ENCODE assay signal across 1 cellular context in genomic region chr1:54886724-54887664, GRCh38.
TF ChIP-seq lines count a peak whose summit lies in the region.

Gene DHCR24, minus strand, starts transcription at chr1:54887195. Its CDS starts 76 bp downstream, at chr1:54887119.

TF ChIP-seq in K562, 482 proteins besides CTCF, POLR2A, EP300 and RAD21 (continued from another document and continues in another):
- peak; percentile 78; the same call in 1 of the 2 replicates for TF ChIP-seq CREB3L1 (IDR thresholded peaks at IDR 0.05; ENCODE audit: borderline replicate concordance, low read depth)
- peak; percentile 38; the same call in 1 of the 2 replicates for TF ChIP-seq GABPA (tag; conservative IDR thresholded peaks at IDR 0.05; ENCODE audit: low read depth)
- no peak for TF ChIP-seq ZFP1 (CRISPR knock-in tag; IDR thresholded peaks at IDR 0.05)
- peak in 1 of 2 experiments; percentile 78; a peak in 1 of 4 replicates for TF ChIP-seq HDAC1 (IDR thresholded peaks at IDR 0.05)
- TF ChIP-seq ZNF586 (CRISPR knock-in tag; conservative IDR thresholded peaks at IDR 0.05), result no peak
- peak; percentile 66 for TF ChIP-seq PHF20 (IDR thresholded peaks at IDR 0.05; ENCODE audit: partially characterized antibody)
- peak; percentile 79; the same call in 1 of the 2 replicates for TF ChIP-seq RB1 (IDR thresholded peaks at IDR 0.05; ENCODE audit: low read depth)
- TF ChIP-seq NONO (IDR thresholded peaks at IDR 0.05; ENCODE audit: low read depth in 2 of 2, low read length in 1 of 2), result peak in 1 of 2 experiments; percentile 74; a peak in 2 of 4 replicates
- peak; percentile 61 for TF ChIP-seq NEUROD1 (IDR thresholded peaks at IDR 0.05; ENCODE audit: borderline replicate concordance, low read depth, low read length, partially characterized antibody)
- TF ChIP-seq ATF3 (IDR thresholded peaks at IDR 0.05), result no peak
- no peak; the same call in 1 of the 2 replicates for TF ChIP-seq ATF3 (CRISPR knock-in tag; conservative IDR thresholded peaks at IDR 0.05)
- no peak for TF ChIP-seq RCOR1 (IDR thresholded peaks at IDR 0.05; ENCODE audit: borderline replicate concordance in 1 of 2, low read depth in 2 of 2, low read length in 2 of 2)
- no peak for TF ChIP-seq KLF10 (CRISPR knock-in tag; IDR thresholded peaks at IDR 0.05)
- TF ChIP-seq STAT6 (CRISPR knock-in tag; IDR thresholded peaks at IDR 0.05), result no peak
- no peak for TF ChIP-seq HNRNPUL1 (IDR thresholded peaks at IDR 0.05; ENCODE audit: low read length)
- TF ChIP-seq MEF2D (tag; conservative IDR thresholded peaks at IDR 0.05; ENCODE audit: low read depth), result no peak
- TF ChIP-seq ZKSCAN1 (IDR thresholded peaks at IDR 0.05; ENCODE audit: low read depth, low read length), result peak; percentile 70; the same call in 1 of the 2 replicates
- peak; percentile 91 for TF ChIP-seq ZBTB1 (CRISPR knock-in tag; IDR thresholded peaks at IDR 0.05; ENCODE audit: borderline replicate concordance, low read depth)
- TF ChIP-seq CBX3 (IDR thresholded peaks at IDR 0.05; ENCODE audit: borderline replicate concordance in 1 of 2, low read length in 2 of 2), result no peak
- TF ChIP-seq ZNF384 (IDR thresholded peaks at IDR 0.05; ENCODE audit: low read depth, low read length), result no peak
- no peak for TF ChIP-seq IRF1 (CRISPR knock-in tag; IDR thresholded peaks at IDR 0.05; ENCODE audit: borderline replicate concordance)
- TF ChIP-seq SLC30A9 (CRISPR knock-in tag; IDR thresholded peaks at IDR 0.05), result no peak
- no peak for TF ChIP-seq SMARCB1 (IDR thresholded peaks at IDR 0.05; ENCODE audit: insufficient read length, low read depth)
- no peak for TF ChIP-seq LARP7 (IDR thresholded peaks at IDR 0.05)
- TF ChIP-seq BCOR (IDR thresholded peaks at IDR 0.05), result no peak
- TF ChIP-seq ZNF263 (CRISPR knock-in tag; IDR thresholded peaks at IDR 0.05; ENCODE audit: borderline replicate concordance), result peak; percentile 16; the same call in 1 of the 2 replicates
- TF ChIP-seq CCNT2 (IDR thresholded peaks at IDR 0.05; ENCODE audit: borderline replicate concordance, extremely low read depth, insufficient read length, low read depth, low read length), result peak; percentile 73
- no peak for TF ChIP-seq ZNF583 (CRISPR knock-in tag; IDR thresholded peaks at IDR 0.05)
- TF ChIP-seq YY1 (IDR thresholded peaks at IDR 0.05; ENCODE audit: borderline replicate concordance in 1 of 3, control insufficient read depth in 1 of 3, extremely low read depth in 1 of 3, insufficient read depth in 3 of 3, insufficient read length in 1 of 3, insufficient replicate concordance in 2 of 3, low read depth in 1 of 3, low read length in 2 of 3), result peak in 1 of 3 experiments; percentile 5
- peak; percentile 37; the same call in 1 of the 2 replicates for TF ChIP-seq HES1 (IDR thresholded peaks at IDR 0.05; ENCODE audit: low read depth)
- no peak for TF ChIP-seq ZNF561 (CRISPR knock-in tag; conservative IDR thresholded peaks at IDR 0.05)
- TF ChIP-seq DMBX1 (CRISPR knock-in tag; IDR thresholded peaks at IDR 0.05; ENCODE audit: borderline replicate concordance), result 0 out of 2 replicates have a peak, but pooled peaks have one; percentile 39
- no peak for TF ChIP-seq ZSCAN29 (IDR thresholded peaks at IDR 0.05)
- peak; percentile 49 for TF ChIP-seq ELF1 (tag; IDR thresholded peaks at IDR 0.05)
- TF ChIP-seq RFX1 (IDR thresholded peaks at IDR 0.05), result no peak
- TF ChIP-seq ARID1B (IDR thresholded peaks at IDR 0.05), result peak; percentile 38; the same call in 1 of the 2 replicates
- no peak for TF ChIP-seq ZNF696 (CRISPR knock-in tag; conservative IDR thresholded peaks at IDR 0.05)
- TF ChIP-seq ELK1 (CRISPR knock-in tag; IDR thresholded peaks at IDR 0.05), result no peak
- TF ChIP-seq STAT5A (IDR thresholded peaks at IDR 0.05; ENCODE audit: borderline replicate concordance, low read length), result no peak
- 0 out of 2 replicates have a peak, but pooled peaks have one; percentile 61 for TF ChIP-seq KLF6 (CRISPR knock-in tag; IDR thresholded peaks at IDR 0.05; ENCODE audit: borderline replicate concordance)
- no peak for TF ChIP-seq ZNF140 (CRISPR knock-in tag; IDR thresholded peaks at IDR 0.05)
- no peak for TF ChIP-seq MIER1 (IDR thresholded peaks at IDR 0.05; ENCODE audit: low read depth)
- no peak for TF ChIP-seq THRAP3 (IDR thresholded peaks at IDR 0.05; ENCODE audit: borderline replicate concordance)
- 0 out of 2 replicates have a peak, but pooled peaks have one; percentile 38 for TF ChIP-seq ZNF609 (CRISPR knock-in tag; IDR thresholded peaks at IDR 0.05; ENCODE audit: borderline replicate concordance)
- peak; percentile 35 for TF ChIP-seq ETV5 (CRISPR knock-in tag; IDR thresholded peaks at IDR 0.05; ENCODE audit: low read depth)
- peak; percentile 80 for TF ChIP-seq HNRNPLL (IDR thresholded peaks at IDR 0.05; ENCODE audit: low read depth, low read length, poor library complexity, severe bottlenecking)
- TF ChIP-seq SNAPC5 (CRISPR knock-in tag; IDR thresholded peaks at IDR 0.05), result no peak
